1 cellular context compared by ENCODE assay signal in genomic region chr6:45678063-45678620, GRCh38.
TF ChIP-seq lines count a peak whose summit lies in the region.

No MANE protein-coding gene starts in this region.

TF ChIP-seq in IMR-90, 13 proteins besides CTCF, POLR2A, EP300 and RAD21 (continued from another document):
- TF ChIP-seq FOS (IDR thresholded peaks at IDR 0.05; ENCODE audit: low read depth, low read length) (no peak), NFE2L2 (IDR thresholded peaks at IDR 0.05; ENCODE audit: low read depth, low read length) (no peak), MAFK (IDR thresholded peaks at IDR 0.05; ENCODE audit: low read depth, low read length) (no peak), CEBPB (IDR thresholded peaks at IDR 0.05; ENCODE audit: low read depth, low read length) (no peak), RFX5 (IDR thresholded peaks at IDR 0.05; ENCODE audit: low read depth, low read length) (no peak), SMC3 (IDR thresholded peaks at IDR 0.05; ENCODE audit: low read depth, low read length) (no peak), MAZ (IDR thresholded peaks at IDR 0.05; ENCODE audit: borderline replicate concordance, low read depth, low read length) (no peak), BHLHE40 (IDR thresholded peaks at IDR 0.05; ENCODE audit: low read depth, low read length) (no peak)
- TF ChIP-seq, protein P1, sequence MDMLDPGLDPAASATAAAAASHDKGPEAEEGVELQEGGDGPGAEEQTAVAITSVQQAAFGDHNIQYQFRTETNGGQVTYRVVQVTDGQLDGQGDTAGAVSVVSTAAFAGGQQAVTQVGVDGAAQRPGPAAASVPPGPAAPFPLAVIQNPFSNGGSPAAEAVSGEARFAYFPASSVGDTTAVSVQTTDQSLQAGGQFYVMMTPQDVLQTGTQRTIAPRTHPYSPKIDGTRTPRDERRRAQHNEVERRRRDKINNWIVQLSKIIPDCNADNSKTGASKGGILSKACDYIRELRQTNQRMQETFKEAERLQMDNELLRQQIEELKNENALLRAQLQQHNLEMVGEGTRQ (IDR thresholded peaks at IDR 0.05; ENCODE audit: low read depth, low read length), result no peak
